Comparison of ENCODE assay signal across 8 cellular contexts in the genomic region with DNA sequence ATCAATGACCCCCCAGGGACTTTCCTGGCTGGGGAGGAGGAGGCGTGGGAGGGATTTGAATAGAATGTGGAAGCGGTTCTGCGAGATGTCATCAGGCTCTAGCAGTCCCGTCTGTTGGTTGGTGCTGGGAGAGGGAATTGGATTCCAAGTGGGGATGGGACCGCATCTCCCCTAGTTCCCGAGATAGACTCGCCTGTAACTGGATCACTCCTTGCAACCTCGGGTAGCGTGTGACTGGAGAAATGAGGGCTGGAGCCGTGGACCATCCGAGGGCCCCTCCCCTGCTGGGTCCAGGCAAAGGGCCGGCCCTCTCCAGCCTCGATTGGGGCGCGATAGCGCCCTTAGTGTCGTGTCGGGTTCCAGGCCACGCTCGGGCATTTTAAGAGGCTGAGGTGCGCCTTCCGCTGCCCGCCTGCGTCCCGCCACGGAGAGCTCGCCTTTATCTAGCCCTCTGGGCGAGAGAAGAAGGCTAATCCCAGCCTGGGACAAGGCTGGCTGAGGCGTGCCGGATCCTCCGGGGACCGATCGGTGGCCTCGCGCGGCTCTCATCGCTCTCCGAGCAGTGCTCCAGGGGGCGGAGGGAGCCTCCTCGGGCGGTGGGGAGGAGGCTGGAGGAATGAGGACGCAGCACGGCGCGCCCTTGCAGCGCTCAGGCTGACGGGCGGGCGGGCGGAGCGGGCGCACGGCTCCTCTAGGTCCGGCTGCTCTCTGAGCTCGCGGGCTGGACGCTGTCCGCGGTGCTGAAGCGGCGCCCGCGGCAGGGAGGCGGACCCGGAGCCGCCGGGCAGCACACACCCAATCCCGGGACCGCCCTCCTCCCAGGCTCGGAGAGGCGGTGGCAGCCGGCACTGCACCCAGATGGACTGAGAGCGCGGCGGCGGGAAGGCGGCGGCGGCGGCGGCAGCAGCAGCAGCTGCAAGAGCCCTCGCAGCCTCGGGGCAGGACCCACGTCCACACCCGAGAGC.
DNase-seq lines count a peak whose midpoint lies in the region; ATAC-seq and TF ChIP-seq lines count a peak whose summit lies in the region.

No MANE protein-coding gene starts in this region.

- H3K27ac Mint-ChIP-seq in CD4-positive, alpha-beta T cell, result no peak overlapping the region
- no peak overlapping the region for H3K27ac Mint-ChIP-seq in HFFc6

- H3K79me1 ChIP-seq in mesenchymal stem cell (replicated peaks; ENCODE audit: low read length, poor library complexity, severe bottlenecking), result no peaks in the 10 kb centered on the region

- H3K9ac ChIP-seq in NT2/D1 (ENCODE audit: insufficient read length, low read depth) (peak overlapping the region; percentile 9), mesenchymal stem cell (ENCODE audit: low read length) (no peak overlapping the region)

- H2AFZ ChIP-seq in mesenchymal stem cell (ENCODE audit: low read depth, low read length), result no peak overlapping the region

- no peak overlapping the region for H4K91ac ChIP-seq in mesenchymal stem cell (ENCODE audit: low read length)

- H3K9me3 ChIP-seq in CD4-positive, alpha-beta T cell (ENCODE audit: control insufficient read depth, low read length), result no peaks in the 10 kb centered on the region
- H3K9me3 ChIP-seq in NT2/D1 (ENCODE audit: insufficient read depth, low read length), result no peaks in the 10 kb centered on the region
- H3K9me3 ChIP-seq in mesenchymal stem cell (ENCODE audit: control insufficient read depth, low read length), result no peaks in the 10 kb centered on the region

- H3K18ac ChIP-seq in mesenchymal stem cell (ENCODE audit: low read depth in 1 of 2, low read length in 2 of 2), result no peak overlapping the region

- H2BK15ac ChIP-seq in mesenchymal stem cell (ENCODE audit: low read depth, poor library complexity, severe bottlenecking), result no peak overlapping the region

- H2BK12ac ChIP-seq in mesenchymal stem cell (ENCODE audit: low read length in 2 of 2), result no peak overlapping the region

- H3K36me3 ChIP-seq in NT2/D1 (ENCODE audit: insufficient read depth, insufficient read length, low read length), result no peaks in the 10 kb centered on the region
- no peaks in the 10 kb centered on the region for H3K36me3 ChIP-seq in mesenchymal stem cell (ENCODE audit: control insufficient read depth in 1 of 2, insufficient read depth in 2 of 2, low read depth in 1 of 2, low read length in 2 of 2)

- POLR2A ChIA-PET in CD4-positive, alpha-beta T cell (lab: Charles Lee), result no interaction called here

- peak overlapping the region; percentile 85 for H3K4me2 ChIP-seq in mesenchymal stem cell (ENCODE audit: low read length, poor library complexity, severe bottlenecking)

- H3K27ac ChIP-seq in CD4-positive, alpha-beta T cell (ENCODE audit: low read depth, low read length), result no peak overlapping the region
- H3K27ac ChIP-seq in mesenchymal stem cell (ENCODE audit: low read length, poor library complexity, severe bottlenecking), result no peak overlapping the region

- H3K36me3 Mint-ChIP-seq in CD4-positive, alpha-beta T cell (ENCODE audit: low read depth), result no peaks in the 10 kb centered on the region
- no peaks in the 10 kb centered on the region for H3K36me3 Mint-ChIP-seq in HFFc6 (ENCODE audit: low read depth)

- H3K4me3 Mint-ChIP-seq in CD4-positive, alpha-beta T cell, result no peak overlapping the region
- peak overlapping the region; percentile 40; the same call in 1 of the 2 replicates for H3K4me3 Mint-ChIP-seq in HFFc6

- CTCF ChIA-PET in CD4-positive, alpha-beta T cell (lab: Charles Lee), result no interaction called here

- intact Hi-C loops in CD4-positive, alpha-beta T cell (cut with DNase I, micrococcal nuclease), result no loop called here

- H4K8ac ChIP-seq in mesenchymal stem cell (ENCODE audit: low read length), result no peak overlapping the region

- H3K4me1 Mint-ChIP-seq in CD4-positive, alpha-beta T cell (ENCODE audit: low read depth), result peaks cover 6% of the 10 kb centered on the region
- peaks cover 21% of the 10 kb centered on the region for H3K4me1 Mint-ChIP-seq in HFFc6 (ENCODE audit: low read depth)

- peak; percentile 14 to 68 (median 39) for DNase-seq in CD4-positive, alpha-beta T cell
- DNase-seq in HFFc6 (peak; percentile 87), NT2/D1 (ENCODE audit: low read depth, low spot score) (peak; percentile 84), activated T-cell treated with anti-CD3 and anti-CD28 coated beads for 4 hours (peak; percentile 13), epidermal melanocyte (ENCODE audit: insufficient read length, low spot score) (peak; percentile 61), mesenchymal stem cell (peak; percentile 92)
- DNase-seq in stimulated activated CD8-positive, alpha-beta memory T cell treated with anti-CD3 and anti-CD28 coated beads, Interleukin-12 subunit alpha, Interleukin-12 subunit beta, amount 100 ng/mL, for 4 hours (ENCODE audit: low read depth), result peak; percentile 11

- H3K23ac ChIP-seq in mesenchymal stem cell (ENCODE audit: low read length in 2 of 2), result no peak overlapping the region

- peaks cover 79% of the 10 kb centered on the region for H3K27me3 Mint-ChIP-seq in CD4-positive, alpha-beta T cell
- H3K27me3 Mint-ChIP-seq in HFFc6 (ENCODE audit: insufficient read depth), result peaks cover 29% of the 10 kb centered on the region

- no peak for TF ChIP-seq CTCF in CD4-positive, alpha-beta T cell (IDR thresholded peaks at IDR 0.05)
- TF ChIP-seq CTCF in HFFc6 (IDR thresholded peaks at IDR 0.05), result peak; percentile 42

- ATAC-seq in CD4-positive, alpha-beta T cell (ENCODE audit: poor library complexity), result peak; percentile 96
- no peak for ATAC-seq in GM19467 (IDR thresholded peaks at IDR 0.05; ENCODE audit: unreplicated experiment)

- no peak overlapping the region for H3K4ac ChIP-seq in mesenchymal stem cell (ENCODE audit: low read depth in 1 of 2, low read length in 2 of 2)

- H3K4me1 ChIP-seq in NT2/D1 (ENCODE audit: insufficient read depth, insufficient read length) (peaks cover 13% of the 10 kb centered on the region), mesenchymal stem cell (ENCODE audit: control insufficient read depth, insufficient read depth, low read depth, low read length) (peaks cover 17% of the 10 kb centered on the region)

- H2BK120ac ChIP-seq in mesenchymal stem cell (ENCODE audit: low read depth, low read length), result no peak overlapping the region

- 5% methylated on average over 70 of the region's 85 CpGs for WGBS in mesenchymal stem cell

- H3K14ac ChIP-seq in mesenchymal stem cell (ENCODE audit: low read length in 2 of 2), result no peak overlapping the region

- H2BK5ac ChIP-seq in mesenchymal stem cell (ENCODE audit: low read depth, low read length, poor library complexity, severe bottlenecking), result no peak overlapping the region

- no peaks in the 10 kb centered on the region for H3K9me3 Mint-ChIP-seq in CD4-positive, alpha-beta T cell
- no peaks in the 10 kb centered on the region for H3K9me3 Mint-ChIP-seq in HFFc6

- H3K4me3 ChIP-seq in NT2/D1 (ENCODE audit: insufficient read length, low read depth), result peak overlapping the region; percentile 27
- peak overlapping the region in 1 of 2 experiments; percentile 74 for H3K4me3 ChIP-seq in mesenchymal stem cell (ENCODE audit: insufficient read depth in 1 of 2, low read depth in 1 of 2, low read length in 2 of 2)

- peaks cover 44% of the 10 kb centered on the region for H3K27me3 ChIP-seq in CD4-positive, alpha-beta T cell (ENCODE audit: control insufficient read depth, insufficient read depth, low read length)
- H3K27me3 ChIP-seq in NT2/D1 (ENCODE audit: insufficient read depth, insufficient read length) (peaks cover 42% of the 10 kb centered on the region), mesenchymal stem cell (ENCODE audit: control insufficient read depth in 1 of 2, insufficient read depth in 1 of 2, low read length in 2 of 2) (peaks cover 22 to 50% of the 10 kb centered on the region in 2 experiments)

- no peak overlapping the region for H2AK5ac ChIP-seq in mesenchymal stem cell (ENCODE audit: low read length, severe bottlenecking)

Comparison
In these comparisons a context has a peak if more than half of its experiments do, and no peak if none do; other contexts are left out.
1. DNase-seq: peak in every context shown above with its lines; median percentile 92 in mesenchymal stem cell; 87 in HFFc6; 84 in NT2/D1; 61 in epidermal melanocyte; 39 in CD4-positive, alpha-beta T cell; 13 in activated T-cell treated with anti-CD3 and anti-CD28 coated beads for 4 hours; 11 in stimulated activated CD8-positive, alpha-beta memory T cell treated with anti-CD3 and anti-CD28 coated beads, Interleukin-12 subunit alpha, Interleukin-12 subunit beta, amount 100 ng/mL, for 4 hours.